In the genomic region with DNA sequence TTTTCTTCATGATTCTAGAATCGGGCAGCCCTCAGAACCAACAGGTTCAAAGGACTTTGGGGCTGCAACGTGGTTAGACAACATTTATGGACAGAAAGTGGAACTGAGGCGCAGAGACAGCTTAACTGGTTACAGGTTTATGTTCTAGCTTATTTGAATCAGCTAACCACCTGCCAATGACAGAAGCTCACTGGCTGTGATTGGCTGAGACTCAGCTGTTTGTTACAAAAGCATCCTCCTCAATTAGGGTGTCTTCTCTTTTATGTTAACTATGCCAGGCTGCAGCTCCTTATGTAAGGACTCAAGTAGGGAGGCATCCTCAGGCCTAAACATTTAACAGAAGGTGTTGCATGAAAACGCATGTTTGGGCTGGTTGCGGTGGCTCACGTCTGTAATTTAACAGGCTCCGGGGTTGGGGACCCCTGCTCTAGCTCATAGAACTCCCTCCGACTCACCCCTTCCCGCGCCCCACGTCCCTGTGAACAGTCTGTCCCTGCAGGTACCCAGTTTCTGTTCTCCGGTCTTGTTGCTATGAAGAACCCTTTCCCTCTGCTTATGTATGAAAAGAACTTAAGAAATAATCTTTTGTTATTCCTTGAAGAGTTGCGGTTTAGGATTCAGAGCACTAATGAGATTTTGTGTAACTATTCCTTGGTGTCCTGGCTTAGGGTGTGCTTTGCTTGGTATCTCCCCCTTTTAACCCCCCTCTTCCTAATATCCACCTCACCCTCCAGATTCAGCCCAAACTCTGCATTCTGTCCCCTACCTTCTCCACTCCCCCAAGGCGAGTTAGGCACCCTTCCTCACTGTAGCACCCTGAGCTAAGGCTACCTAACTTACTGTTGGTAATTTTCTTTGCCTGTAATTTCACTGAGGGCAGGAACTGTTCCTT, we compare ENCODE assay signal across 13 cellular contexts. TPM values are rescaled to one million over a fixed set of nuclear protein-coding genes. Genes with fewer than 3 reads are reported as not detected.
DNase-seq lines count a peak whose midpoint lies in the region; ATAC-seq and TF ChIP-seq lines count a peak whose summit lies in the region.
"Had no signal": no experiment of that assay in that cellular context is flagged by ENCODE, and none has a peak within 500 bp of the region (broad histone marks: within the 10 kb centered on the region; RNA-seq: fewer than 3 reads in every experiment).

No MANE protein-coding gene starts in this region.

- no peaks in the 10 kb centered on the region for H3K9me3 ChIP-seq in SU-DHL-6 (ENCODE audit: insufficient read depth, low read length)
- H3K9me3 ChIP-seq: A549 had no signal

- peaks cover 2% of the 10 kb centered on the region for H3K36me3 Mint-ChIP-seq in activated CD4-positive, alpha-beta T cell treated with anti-CD3 and anti-CD28 coated beads for 36 hours (ENCODE audit: low read depth)
- peaks cover 8% of the 10 kb centered on the region for H3K36me3 Mint-ChIP-seq in endothelial cell (ENCODE audit: low read depth, unreplicated experiment)

- H3K9me3 Mint-ChIP-seq in activated CD4-positive, alpha-beta T cell treated with anti-CD3 and anti-CD28 coated beads for 36 hours (ENCODE audit: low read depth) = no peaks in the 10 kb centered on the region
- no peaks in the 10 kb centered on the region for H3K9me3 Mint-ChIP-seq in endothelial cell (ENCODE audit: unreplicated experiment)

- no peak overlapping the region for H3K9ac ChIP-seq in SU-DHL-6 (ENCODE audit: low read length)

- peaks cover 25% of the 10 kb centered on the region for H3K4me1 Mint-ChIP-seq in activated CD4-positive, alpha-beta T cell treated with anti-CD3 and anti-CD28 coated beads for 36 hours
- peaks cover 54% of the 10 kb centered on the region for H3K4me1 Mint-ChIP-seq in endothelial cell (ENCODE audit: unreplicated experiment)

- CTCF ChIA-PET in activated CD4-positive, alpha-beta T cell treated with anti-CD3 and anti-CD28 coated beads for 36 hours (lab: Charles Lee) = interaction anchor here (0.6 to 1.1 kb wide), 4 partner anchors 8 to 337 kb away, joined by 3 to 7 read pairs (median 4); no protein-coding TSS in a partner anchor

- H3K27me3 ChIP-seq in SU-DHL-6 (ENCODE audit: low read length) = no peaks in the 10 kb centered on the region

- no peaks in the 10 kb centered on the region for H3K36me3 ChIP-seq in SU-DHL-6 (ENCODE audit: low read length)

- peak overlapping the region; percentile 92 for H2AFZ ChIP-seq in SU-DHL-6 (ENCODE audit: low read depth, low read length, severe bottlenecking)

- no peaks in the 10 kb centered on the region for H3K9me2 ChIP-seq in SU-DHL-6 (replicated peaks; ENCODE audit: insufficient read depth, low read length)

- TF ChIP-seq CTCF in SU-DHL-6 (IDR thresholded peaks at IDR 0.05; ENCODE audit: insufficient read depth, low read length, poor library complexity, severe bottlenecking) = no peak
- no peak for TF ChIP-seq CTCF in endothelial cell (IDR thresholded peaks at IDR 0.05; ENCODE audit: unreplicated experiment)
- no peak for TF ChIP-seq CTCF in foreskin fibroblast (IDR thresholded peaks at IDR 0.05; ENCODE audit: low read depth, low read length)

- no peaks in the 10 kb centered on the region for H3K27me3 Mint-ChIP-seq in activated CD4-positive, alpha-beta T cell treated with anti-CD3 and anti-CD28 coated beads for 36 hours
- H3K27me3 Mint-ChIP-seq in endothelial cell (ENCODE audit: unreplicated experiment) = peaks cover 14% of the 10 kb centered on the region

- intact Hi-C loops in activated CD4-positive, alpha-beta T cell treated with anti-CD3 and anti-CD28 coated beads for 36 hours (cut with DNase I, micrococcal nuclease) = no loop called here

- no peaks in the 10 kb centered on the region for H4K20me1 ChIP-seq in SU-DHL-6 (ENCODE audit: low read depth, low read length)

- no peak overlapping the region for H3K4me3 ChIP-seq in SU-DHL-6 (ENCODE audit: insufficient read depth, low read length, poor library complexity, severe bottlenecking)
- H3K4me3 ChIP-seq in foreskin fibroblast (ENCODE audit: low read depth in 1 of 2, low read length in 2 of 2) = no peak overlapping the region

- peak overlapping the region; percentile 96 for H3K4me3 Mint-ChIP-seq in activated CD4-positive, alpha-beta T cell treated with anti-CD3 and anti-CD28 coated beads for 36 hours
- peak overlapping the region; percentile 73 for H3K4me3 Mint-ChIP-seq in endothelial cell (ENCODE audit: unreplicated experiment)

- no peak for ATAC-seq in activated CD4-positive, alpha-beta T cell treated with anti-CD3 and anti-CD28 coated beads for 36 hours
- no peak for ATAC-seq in HG02642 (IDR thresholded peaks at IDR 0.05; ENCODE audit: poor library complexity, unreplicated experiment)
- ATAC-seq in HG02588 (IDR thresholded peaks at IDR 0.05; ENCODE audit: unreplicated experiment) = no peak

- no peak overlapping the region for H3K27ac Mint-ChIP-seq in activated CD4-positive, alpha-beta T cell treated with anti-CD3 and anti-CD28 coated beads for 36 hours
- peak overlapping the region; percentile 7 for H3K27ac Mint-ChIP-seq in endothelial cell (ENCODE audit: unreplicated experiment)

- no peak overlapping the region for H3K4me2 ChIP-seq in SU-DHL-6 (ENCODE audit: low read depth, low read length, poor library complexity, severe bottlenecking)

- H3F3A ChIP-seq in SU-DHL-6 (ENCODE audit: insufficient read depth) = peaks cover 11% of the 10 kb centered on the region

- POLR2A ChIA-PET in activated CD4-positive, alpha-beta T cell treated with anti-CD3 and anti-CD28 coated beads for 36 hours (lab: Charles Lee) = no interaction called here

- H3K27ac ChIP-seq in SU-DHL-6 (ENCODE audit: low read depth, low read length) = no peak overlapping the region

- peaks cover 30% of the 10 kb centered on the region for H3K79me2 ChIP-seq in SU-DHL-6 (ENCODE audit: insufficient read depth, low read length)

- DNase-seq in activated CD4-positive, alpha-beta T cell treated with anti-CD3 and anti-CD28 coated beads for 36 hours = no peak
- DNase-seq in activated CD4-positive, alpha-beta T cell treated with anti-CD3 and anti-CD28 coated beads for 48 hours = no peak
- DNase-seq in endothelial cell (ENCODE audit: low spot score) (no peak), putamen (ENCODE audit: low spot score) (peak; percentile 52), foreskin fibroblast (no peak)
- DNase-seq: activated effector memory CD4-positive, alpha-beta T cell treated with anti-CD3 and anti-CD28 coated beads, Interleukin-2, amount 50 U/mL, for 16 hours; GDM1; retina; SW 1271 had no signal

RNA-seq across cellular contexts. Expression of a gene that starts 1.2 kb away (rescaled TPM):
- total RNA-seq in activated CD4-positive, alpha-beta T cell treated with anti-CD3 and anti-CD28 coated beads for 36 hours = 1 to 10 TPM; 8.3 to 9.9 TPM
- total RNA-seq in endothelial cell (ENCODE audit: unreplicated experiment) = 29.5 TPM
